Comparison of ENCODE assay signal across 15 cellular contexts in genomic region chr6:44603044-44603686, GRCh38.
DNase-seq lines count a peak whose midpoint lies in the region; ATAC-seq and TF ChIP-seq lines count a peak whose summit lies in the region.
"Had no signal": no experiment of that assay in that cellular context is flagged by ENCODE, and none has a peak within 500 bp of the region (broad histone marks: within the 10 kb centered on the region; RNA-seq: fewer than 3 reads in every experiment).

No MANE protein-coding gene starts in this region.

- no peak for ATAC-seq in activated CD8-positive, alpha-beta memory T cell treated with anti-CD3 and anti-CD28 coated beads, Interleukin-2, amount 10 ng/mL, durations not matched to agents 7 days and 5 days
- ATAC-seq in heart left ventricle (peak in 3 of 4 donors; percentile 35 to 41 (median 35)), right cardiac atrium (no peak), GM21576 (IDR thresholded peaks at IDR 0.05; ENCODE audit: unreplicated experiment) (no peak), SK-N-SH treated with all-trans-retinoic acid at 6 μM for 48 hours (no peak), GM18870 (IDR thresholded peaks at IDR 0.05; ENCODE audit: unreplicated experiment) (no peak)

- H3K27me3 Mint-ChIP-seq in activated CD8-positive, alpha-beta memory T cell treated with anti-CD3 and anti-CD28 coated beads, Interleukin-2, amount 10 ng/mL, durations not matched to agents 7 days and 5 days, result no peaks in the 10 kb centered on the region

- no peak overlapping the region for H3K4me3 Mint-ChIP-seq in activated CD8-positive, alpha-beta memory T cell treated with anti-CD3 and anti-CD28 coated beads, Interleukin-2, amount 10 ng/mL, durations not matched to agents 7 days and 5 days
- H3K4me3 Mint-ChIP-seq: CD14-positive monocyte; CD4-positive, alpha-beta memory T cell; H9 had no signal

- no peaks in the 10 kb centered on the region for H3K9me3 Mint-ChIP-seq in activated CD8-positive, alpha-beta memory T cell treated with anti-CD3 and anti-CD28 coated beads, Interleukin-2, amount 10 ng/mL, durations not matched to agents 7 days and 5 days (ENCODE audit: low read depth)
- H3K9me3 Mint-ChIP-seq: CD4-positive, alpha-beta memory T cell; H9 had no signal

- no peak overlapping the region for H3K27ac Mint-ChIP-seq in activated CD8-positive, alpha-beta memory T cell treated with anti-CD3 and anti-CD28 coated beads, Interleukin-2, amount 10 ng/mL, durations not matched to agents 7 days and 5 days
- H3K27ac Mint-ChIP-seq: CD14-positive monocyte; CD4-positive, alpha-beta memory T cell had no signal

- peaks cover 0 to 3% (median 0%) of the 10 kb centered on the region in 12 donors for H3K4me1 ChIP-seq in heart left ventricle
- H3K4me1 ChIP-seq in right cardiac atrium (ENCODE audit: control insufficient read depth, insufficient read depth, low read length), result no peaks in the 10 kb centered on the region
- H3K4me1 ChIP-seq in right atrium auricular region, result peaks cover 0 to 4% of the 10 kb centered on the region in 2 donors

- no peaks in the 10 kb centered on the region for H3K4me1 Mint-ChIP-seq in activated CD8-positive, alpha-beta memory T cell treated with anti-CD3 and anti-CD28 coated beads, Interleukin-2, amount 10 ng/mL, durations not matched to agents 7 days and 5 days
- H3K4me1 Mint-ChIP-seq: CD4-positive, alpha-beta memory T cell; H9 had no signal

- peaks cover 0 to 2% (median 0%) of the 10 kb centered on the region in 9 donors for H3K27me3 ChIP-seq in heart left ventricle
- H3K27me3 ChIP-seq in right cardiac atrium (ENCODE audit: control insufficient read depth, insufficient read depth), result no peaks in the 10 kb centered on the region
- H3K27me3 ChIP-seq in right atrium auricular region, result no peaks in the 10 kb centered on the region
- H3K27me3 ChIP-seq: BLaER1 had no signal

- TF ChIP-seq CTCF in heart left ventricle (IDR thresholded peaks at IDR 0.05) (no peak), right atrium auricular region (IDR thresholded peaks at IDR 0.05) (no peak)

- intact Hi-C loops in heart left ventricle (cut with DNase I), result no loop called here
- intact Hi-C loops in right cardiac atrium (cut with DNase I), result no loop called here

- peak; percentile 12 for DNase-seq in activated CD8-positive, alpha-beta memory T cell treated with anti-CD3 and anti-CD28 coated beads, Interleukin-2, amount 10 ng/mL, durations not matched to agents 7 days and 5 days
- no peak for DNase-seq in activated CD8-positive, alpha-beta memory T cell treated with anti-CD3 and anti-CD28 coated beads, Interleukin-2, amount 50 U/mL, for 4 hours
- no peak for DNase-seq in heart left ventricle
- DNase-seq in right cardiac atrium, result no peak
- peak; percentile 54 for DNase-seq in right atrium auricular region (ENCODE audit: low spot score)
- DNase-seq: 8988T; CD4-positive, alpha-beta memory T cell; DMS153; GDM1; H9 had no signal

- H3K36me3 ChIP-seq in heart left ventricle (no peaks in the 10 kb centered on the region), right atrium auricular region (no peaks in the 10 kb centered on the region)
- H3K36me3 ChIP-seq: BLaER1 had no signal

- no peak overlapping the region for H3K27ac ChIP-seq in heart left ventricle
- H3K27ac ChIP-seq in right cardiac atrium (ENCODE audit: low read length), result no peak overlapping the region
- no peak overlapping the region for H3K27ac ChIP-seq in right atrium auricular region
- H3K27ac ChIP-seq: BLaER1 had no signal

- CTCF ChIA-PET in activated CD8-positive, alpha-beta memory T cell treated with anti-CD3 and anti-CD28 coated beads, Interleukin-2, amount 10 ng/mL, durations not matched to agents 7 days and 5 days (lab: Charles Lee), result interaction anchor here (1.6 kb wide), 1 partner anchor 9 kb away, joined by 4 read pairs; no protein-coding TSS in a partner anchor

- TF ChIP-seq POLR2A in heart left ventricle (IDR thresholded peaks at IDR 0.05), result no peak

- H3K4me3 ChIP-seq in heart left ventricle (no peak overlapping the region), right cardiac atrium (ENCODE audit: low read length) (no peak overlapping the region), right atrium auricular region (no peak overlapping the region)
- H3K4me3 ChIP-seq: BLaER1 had no signal

- WGBS in heart left ventricle, 4 donors, result 48 to 67% (median 53%) methylated on average over 9 of the region's 9 CpGs
- 64% methylated on average over 9 of the region's 9 CpGs for WGBS in right cardiac atrium

- H3K36me3 Mint-ChIP-seq in activated CD8-positive, alpha-beta memory T cell treated with anti-CD3 and anti-CD28 coated beads, Interleukin-2, amount 10 ng/mL, durations not matched to agents 7 days and 5 days, result no peaks in the 10 kb centered on the region
- H3K36me3 Mint-ChIP-seq: CD14-positive monocyte; CD4-positive, alpha-beta memory T cell had no signal

- no peaks in the 10 kb centered on the region for H3K9me3 ChIP-seq in heart left ventricle
- no peaks in the 10 kb centered on the region for H3K9me3 ChIP-seq in right cardiac atrium (ENCODE audit: control insufficient read depth, low read length)
- no peaks in the 10 kb centered on the region for H3K9me3 ChIP-seq in right atrium auricular region
- H3K9me3 ChIP-seq: BLaER1 had no signal

TF ChIP-seq in SK-N-SH treated with all-trans-retinoic acid at 6 μM for 48 hours, 23 proteins besides CTCF, POLR2A, EP300 and RAD21:
- TF ChIP-seq ZNF8 (CRISPR knock-in tag; IDR thresholded peaks at IDR 0.05) (no peak), ZNF70 (CRISPR knock-in tag; IDR thresholded peaks at IDR 0.05) (no peak), OSR1 (CRISPR knock-in tag; IDR thresholded peaks at IDR 0.05) (no peak), PATZ1 (CRISPR knock-in tag; IDR thresholded peaks at IDR 0.05; ENCODE audit: borderline replicate concordance) (no peak), TSHZ2 (CRISPR knock-in tag; IDR thresholded peaks at IDR 0.05) (no peak), ZNF565 (CRISPR knock-in tag; conservative IDR thresholded peaks at IDR 0.05; ENCODE audit: low read depth) (no peak), TCF4 (CRISPR knock-in tag; IDR thresholded peaks at IDR 0.05; ENCODE audit: borderline replicate concordance) (no peak), GLIS3 (CRISPR knock-in tag; IDR thresholded peaks at IDR 0.05) (no peak), ZC3H10 (CRISPR knock-in tag; IDR thresholded peaks at IDR 0.05) (no peak), PPARA (CRISPR knock-in tag; IDR thresholded peaks at IDR 0.05; ENCODE audit: borderline replicate concordance) (no peak), ARNTL (CRISPR knock-in tag; IDR thresholded peaks at IDR 0.05; ENCODE audit: borderline replicate concordance, low read depth) (no peak), TOX (CRISPR knock-in tag; IDR thresholded peaks at IDR 0.05; ENCODE audit: borderline replicate concordance) (no peak), POU6F1 (CRISPR knock-in tag; IDR thresholded peaks at IDR 0.05; ENCODE audit: borderline replicate concordance, low read depth) (no peak)

Comparison
In these comparisons a context has a peak if more than half of its experiments do, and no peak if none do; other contexts are left out.
1. ATAC-seq: peak in heart left ventricle (3 of 4); none in activated CD8-positive, alpha-beta memory T cell treated with anti-CD3 and anti-CD28 coated beads, Interleukin-2, amount 10 ng/mL, durations not matched to agents 7 days and 5 days (single experiment), right cardiac atrium (0 of 2), GM21576 (single experiment), SK-N-SH treated with all-trans-retinoic acid at 6 μM for 48 hours (single experiment) and GM18870 (single experiment).
2. DNase-seq: peak in activated CD8-positive, alpha-beta memory T cell treated with anti-CD3 and anti-CD28 coated beads, Interleukin-2, amount 10 ng/mL, durations not matched to agents 7 days and 5 days (single experiment) and right atrium auricular region (single experiment); none in activated CD8-positive, alpha-beta memory T cell treated with anti-CD3 and anti-CD28 coated beads, Interleukin-2, amount 50 U/mL, for 4 hours (single experiment), heart left ventricle (0 of 5) and right cardiac atrium (0 of 3).